1 cellular context compared by ENCODE assay signal in the genomic region with DNA sequence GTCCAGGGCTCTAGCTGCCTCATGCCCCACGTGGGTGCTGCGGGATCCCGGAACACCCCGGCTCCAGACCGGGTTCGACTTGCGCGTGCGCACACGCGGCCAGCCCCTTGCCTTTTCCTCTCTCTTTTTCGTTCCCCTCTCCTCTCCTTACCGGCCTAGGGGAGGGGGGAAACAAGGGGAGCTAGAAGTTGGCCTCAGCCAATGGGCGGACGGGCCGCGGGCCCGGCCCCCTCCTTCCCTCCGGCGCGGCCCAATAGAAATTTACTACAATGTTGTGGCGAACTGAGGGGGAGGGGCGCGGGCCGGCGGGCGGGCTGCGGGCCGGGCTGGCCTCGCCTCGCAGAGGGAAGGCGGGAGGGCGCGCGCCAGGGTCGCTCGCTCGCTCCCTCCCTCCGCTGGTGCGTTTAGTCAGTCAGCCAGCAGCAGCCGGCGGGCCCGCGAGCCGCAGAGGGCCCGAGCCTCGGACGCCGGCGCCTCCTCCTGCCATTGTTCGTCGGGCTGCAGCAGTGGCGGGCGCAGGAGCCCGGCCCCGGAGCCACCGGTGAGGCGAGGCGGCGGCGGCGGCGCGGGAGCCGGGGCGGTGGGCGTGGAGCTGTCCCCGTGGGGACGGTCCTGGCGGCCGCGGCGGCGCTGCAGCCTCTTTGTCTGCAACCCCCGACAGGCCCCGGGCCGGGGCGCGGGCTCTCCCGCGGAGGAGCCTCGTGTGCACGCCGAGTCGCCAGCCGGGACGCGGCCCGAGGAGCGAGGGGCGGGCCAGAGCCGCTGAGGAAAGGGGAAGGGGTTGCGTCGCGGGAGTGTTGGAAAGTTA.
TF ChIP-seq lines count a peak whose summit lies in the region.

EPB41 (plus strand) TSS at position 342 of the 808 bp plus-strand sequence. CDS start 72,869 bp downstream, outside the sequence.

TF ChIP-seq in WTC11, 78 proteins besides CTCF, POLR2A, EP300 and RAD21 (continued from another document):
- TF ChIP-seq, protein P1, sequence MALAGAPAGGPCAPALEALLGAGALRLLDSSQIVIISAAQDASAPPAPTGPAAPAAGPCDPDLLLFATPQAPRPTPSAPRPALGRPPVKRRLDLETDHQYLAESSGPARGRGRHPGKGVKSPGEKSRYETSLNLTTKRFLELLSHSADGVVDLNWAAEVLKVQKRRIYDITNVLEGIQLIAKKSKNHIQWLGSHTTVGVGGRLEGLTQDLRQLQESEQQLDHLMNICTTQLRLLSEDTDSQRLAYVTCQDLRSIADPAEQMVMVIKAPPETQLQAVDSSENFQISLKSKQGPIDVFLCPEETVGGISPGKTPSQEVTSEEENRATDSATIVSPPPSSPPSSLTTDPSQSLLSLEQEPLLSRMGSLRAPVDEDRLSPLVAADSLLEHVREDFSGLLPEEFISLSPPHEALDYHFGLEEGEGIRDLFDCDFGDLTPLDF (CRISPR knock-in tag; IDR thresholded peaks at IDR 0.05), result no peak
